In genomic region chr15:95761742-95762141, GRCh38 we compare ENCODE assay signal across 17 cellular contexts.
DNase-seq lines count a peak whose midpoint lies in the region; ATAC-seq and TF ChIP-seq lines count a peak whose summit lies in the region.
"Had no signal": no experiment of that assay in that cellular context is flagged by ENCODE, and none has a peak within 500 bp of the region (broad histone marks: within the 10 kb centered on the region; RNA-seq: fewer than 3 reads in every experiment).

No MANE protein-coding gene starts in this region.

- DNase-seq in left ventricle myocardium inferior (no peak), Right ventricle myocardium superior (no peak), foreskin melanocyte (peak; percentile 41), neural progenitor cell (ENCODE audit: low spot score) (peak; percentile 62), type B pancreatic cell (ENCODE audit: extremely low spot score, unreplicated experiment) (no peak), psoas muscle (no peak), NCI-H524 treated with DMSO at 0.1 percent for 48 hours (lab: John Stamatoyannopoulos, UW) (no peak), RPMI8226 (no peak)
- DNase-seq: DMS 273 treated with DMSO at 0.1 percent for 48 hours, GF-D8, GOT3, KG1, NCI-H1417 treated with DMSO at 0.1 percent for 48 hours, NCI-H1930, NCI-H82 had no signal

- TF ChIP-seq CTCF in left ventricle myocardium inferior (IDR thresholded peaks at IDR 0.05; ENCODE audit: borderline replicate concordance) (no peak), neural progenitor cell (IDR thresholded peaks at IDR 0.05) (no peak), type B pancreatic cell (conservative IDR thresholded peaks at IDR 0.05) (no peak), psoas muscle (IDR thresholded peaks at IDR 0.05) (no peak)

- peaks cover 28% of the 10 kb centered on the region for H3K4me1 Mint-ChIP-seq in neural progenitor cell
- peaks cover 11% of the 10 kb centered on the region for H3K4me1 Mint-ChIP-seq in type B pancreatic cell (ENCODE audit: unreplicated experiment)

- no peaks in the 10 kb centered on the region for H3K9me3 ChIP-seq in left ventricle myocardium inferior (replicated peaks)
- H3K9me3 ChIP-seq in neural progenitor cell (ENCODE audit: low read depth), result no peaks in the 10 kb centered on the region
- no peaks in the 10 kb centered on the region for H3K9me3 ChIP-seq in psoas muscle
- H3K9me3 ChIP-seq: BLaER1 treated with 17β-estradiol and CSF1 and Interleukin-3, amounts not matched to agents 10 nM and 100 nM had no signal

- H3K36me3 Mint-ChIP-seq in neural progenitor cell (no peaks in the 10 kb centered on the region), type B pancreatic cell (no peaks in the 10 kb centered on the region)

- no peaks in the 10 kb centered on the region for H3K79me2 ChIP-seq in neural progenitor cell (ENCODE audit: low read depth)

- H3K9ac ChIP-seq in neural progenitor cell, result no peak overlapping the region
- H3K9ac ChIP-seq: BLaER1 treated with 17β-estradiol and CSF1 and Interleukin-3, amounts not matched to agents 10 nM and 100 nM had no signal

- WGBS in psoas muscle, 3 donors, result 57 to 67% (median 63%) methylated on average over 7 of the region's 7 CpGs

- no peak overlapping the region for H3K4me3 ChIP-seq in left ventricle myocardium inferior
- no peak overlapping the region for H3K4me3 ChIP-seq in neural progenitor cell
- no peak overlapping the region for H3K4me3 ChIP-seq in psoas muscle
- H3K4me3 ChIP-seq: BLaER1 treated with 17β-estradiol and CSF1 and Interleukin-3, amounts not matched to agents 10 nM and 100 nM had no signal

- H3K36me3 ChIP-seq in left ventricle myocardium inferior (no peaks in the 10 kb centered on the region), neural progenitor cell (peaks cover 2% of the 10 kb centered on the region), psoas muscle (ENCODE audit: insufficient read depth in 1 of 2, low read depth in 1 of 2) (no peaks in the 10 kb centered on the region)
- H3K36me3 ChIP-seq: BLaER1 treated with 17β-estradiol and CSF1 and Interleukin-3, amounts not matched to agents 10 nM and 100 nM had no signal

- H3K27ac ChIP-seq in left ventricle myocardium inferior (replicated peaks) (peak overlapping the region; percentile 35), neural progenitor cell (no peak overlapping the region), psoas muscle (no peak overlapping the region)
- H3K27ac ChIP-seq: BLaER1 treated with 17β-estradiol and CSF1 and Interleukin-3, amounts not matched to agents 10 nM and 100 nM had no signal

- H3K4me3 Mint-ChIP-seq in neural progenitor cell (peak overlapping the region; percentile 65), type B pancreatic cell (peak overlapping the region; percentile 12)

- ATAC-seq in Right ventricle myocardium superior (ENCODE audit: poor library complexity), result no peak
- no peak for ATAC-seq in psoas muscle
- ATAC-seq: HepG2 had no signal

- H4K20me1 ChIP-seq in neural progenitor cell (ENCODE audit: low read depth), result no peaks in the 10 kb centered on the region
- H4K20me1 ChIP-seq: BLaER1 treated with 17β-estradiol and CSF1 and Interleukin-3, amounts not matched to agents 10 nM and 100 nM had no signal

- H3K4me1 ChIP-seq in left ventricle myocardium inferior (peaks cover 12% of the 10 kb centered on the region), neural progenitor cell (peaks cover 29% of the 10 kb centered on the region), psoas muscle (no peaks in the 10 kb centered on the region)

- H3K4me2 ChIP-seq in neural progenitor cell, result peak overlapping the region; percentile 12
- H3K4me2 ChIP-seq: BLaER1 treated with 17β-estradiol and CSF1 and Interleukin-3, amounts not matched to agents 10 nM and 100 nM had no signal

- no peaks in the 10 kb centered on the region for H3K27me3 ChIP-seq in left ventricle myocardium inferior (ENCODE audit: low read depth)
- H3K27me3 ChIP-seq in neural progenitor cell, result no peaks in the 10 kb centered on the region
- H3K27me3 ChIP-seq in psoas muscle (ENCODE audit: insufficient read depth in 3 of 3, low read length in 2 of 3), result no peaks in the 10 kb centered on the region
- H3K27me3 ChIP-seq: BLaER1 treated with 17β-estradiol and CSF1 and Interleukin-3, amounts not matched to agents 10 nM and 100 nM had no signal

- intact Hi-C loops in left ventricle myocardium inferior (cut with micrococcal nuclease) (no loop called here), Right ventricle myocardium superior (cut with DNase I) (no loop called here), psoas muscle (cut with DNase I) (no loop called here)

- H3K9me3 Mint-ChIP-seq in neural progenitor cell (no peaks in the 10 kb centered on the region), type B pancreatic cell (no peaks in the 10 kb centered on the region)

- peak overlapping the region; percentile 87 for H3K27ac Mint-ChIP-seq in neural progenitor cell
- H3K27ac Mint-ChIP-seq in type B pancreatic cell, result no peak overlapping the region

- H2AFZ ChIP-seq in neural progenitor cell (replicated peaks), result no peak overlapping the region

- H3K27me3 Mint-ChIP-seq in neural progenitor cell (ENCODE audit: insufficient read depth, low read depth), result peaks cover 4% of the 10 kb centered on the region
- no peaks in the 10 kb centered on the region for H3K27me3 Mint-ChIP-seq in type B pancreatic cell

- H3F3A ChIP-seq in neural progenitor cell (ENCODE audit: low read depth), result peaks cover 22% of the 10 kb centered on the region

Comparison
In these comparisons a context has a peak if more than half of its experiments do, and no peak if none do; other contexts are left out.
1. DNase-seq: peak in foreskin melanocyte (single experiment) and neural progenitor cell (single experiment); none in left ventricle myocardium inferior (single experiment), Right ventricle myocardium superior (single experiment), type B pancreatic cell (single experiment), psoas muscle (0 of 2), NCI-H524 treated with DMSO at 0.1 percent for 48 hours (single experiment) and RPMI8226 (single experiment).